8 cellular contexts compared by ENCODE assay signal in genomic region chrX:44252688-44253572, GRCh38.
A peak's percentile ranks its signal among the peaks of the same experiment; 100 is the strongest.
DNase-seq lines count a peak whose midpoint lies in the region; ATAC-seq and TF ChIP-seq lines count a peak whose summit lies in the region.
"Not testable (repeated sequence)": the region's sequence is repeated elsewhere in the genome, so short reads cannot be mapped to it uniquely, and the experiment has no call there.

No MANE protein-coding gene starts in this region.

- intact Hi-C loops in Right ventricle myocardium inferior (cut with DNase I); ovary (cut with DNase I): not testable (repeated sequence)

- not testable (repeated sequence) for ATAC-seq in Right ventricle myocardium inferior

- not testable (repeated sequence) for H3K36me3 ChIP-seq in ovary

- H3K27ac ChIP-seq in ovary, result peak overlapping the region in 1 of 2 donors; percentile 21

- peaks cover 26% of the 10 kb centered on the region for H3K4me1 Mint-ChIP-seq in T-helper 1 cell treated with Interleukin-12 subunit alpha and Interleukin-12 subunit beta and Interleukin-4 antibody, amounts not matched to agents 30 μg/mL and 1 μg/mL, for 36 hours (ENCODE audit: low read depth)

- H3K4me1 ChIP-seq in ovary (ENCODE audit: insufficient read depth), result not testable (repeated sequence)

- H3K27me3 ChIP-seq in ovary, result not testable (repeated sequence)

- H3K4me3 ChIP-seq in GM12864 (ENCODE audit: low read depth, low read length), result peak overlapping the region; percentile 4; the same call in 1 of the 2 replicates
- H3K4me3 ChIP-seq in ovary, result not testable (repeated sequence)

- peaks cover 32% of the 10 kb centered on the region for H3K9me3 Mint-ChIP-seq in T-helper 1 cell treated with Interleukin-12 subunit alpha and Interleukin-12 subunit beta and Interleukin-4 antibody, amounts not matched to agents 30 μg/mL and 1 μg/mL, for 36 hours

- not testable (repeated sequence) for TF ChIP-seq EP300 in ovary (IDR thresholded peaks at IDR 0.05)

- DNase-seq in GM12864 (ENCODE audit: low read depth), result peak; percentile 25
- peak; percentile 17 for DNase-seq in HCEC 1CT
- DNase-seq in LoVo (ENCODE audit: low spot score), result peak; percentile 23
- peak; percentile 51 for DNase-seq in activated gamma-delta T cell treated with anti-CD3 and anti-CD28 coated beads, Interleukin-2, amount 50 U/mL, for 16 hours (ENCODE audit: low read depth)
- DNase-seq in Right ventricle myocardium inferior (ENCODE audit: missing footprints), result peak; percentile 74
- DNase-seq in ovary, result peak; percentile 58 to 71 (median 62)
- DNase-seq in stromal cell of bone marrow (ENCODE audit: low read depth), result peak; percentile 10

- not testable (repeated sequence) for TF ChIP-seq POLR2A in ovary (IDR thresholded peaks at IDR 0.05)

- H3K27ac Mint-ChIP-seq in T-helper 1 cell treated with Interleukin-12 subunit alpha and Interleukin-12 subunit beta and Interleukin-4 antibody, amounts not matched to agents 30 μg/mL and 1 μg/mL, for 36 hours, result peak overlapping the region; percentile 58

- WGBS in ovary, 3 donors, result 21 to 42% (median 27%) methylated on average over 17 of the region's 17 CpGs

- not testable (repeated sequence) for TF ChIP-seq CTCF in GM12864 (IDR thresholded peaks at IDR 0.05; ENCODE audit: low read depth, low read length, missing control alignments); ovary (IDR thresholded peaks at IDR 0.05)

- H3K36me3 Mint-ChIP-seq in T-helper 1 cell treated with Interleukin-12 subunit alpha and Interleukin-12 subunit beta and Interleukin-4 antibody, amounts not matched to agents 30 μg/mL and 1 μg/mL, for 36 hours (ENCODE audit: low read depth), result peaks cover 23% of the 10 kb centered on the region

- H3K27me3 Mint-ChIP-seq in T-helper 1 cell treated with Interleukin-12 subunit alpha and Interleukin-12 subunit beta and Interleukin-4 antibody, amounts not matched to agents 30 μg/mL and 1 μg/mL, for 36 hours (ENCODE audit: low read depth), result not testable (repeated sequence)

- not testable (repeated sequence) for H3K9me3 ChIP-seq in ovary

- H3K4me3 Mint-ChIP-seq in T-helper 1 cell treated with Interleukin-12 subunit alpha and Interleukin-12 subunit beta and Interleukin-4 antibody, amounts not matched to agents 30 μg/mL and 1 μg/mL, for 36 hours, result not testable (repeated sequence)

Comparison
In these comparisons a context has a peak if more than half of its experiments do, and no peak if none do; other contexts are left out.
1. DNase-seq: peak in every context shown above with its lines; median percentile 74 in Right ventricle myocardium inferior; 62 in ovary; 51 in activated gamma-delta T cell treated with anti-CD3 and anti-CD28 coated beads, Interleukin-2, amount 50 U/mL, for 16 hours; 25 in GM12864; 23 in LoVo; 17 in HCEC 1CT; 10 in stromal cell of bone marrow.